In genomic region chr16:87058728-87059250, GRCh38 we compare ENCODE assay signal across 21 cellular contexts.
"Had no signal": no experiment of that assay in that cellular context is flagged by ENCODE, and none has a peak within 500 bp of the region (broad histone marks: within the 10 kb centered on the region; RNA-seq: fewer than 3 reads in every experiment).

No MANE protein-coding gene starts in this region.

- H3K27me3 ChIP-seq: neural progenitor cell, ovary, tibial artery, upper lobe of left lung had no signal

- ATAC-seq: gastrocnemius medialis; left colon; mucosa of descending colon; naive thymus-derived CD8-positive, alpha-beta T cell; right cardiac atrium; stimulated activated memory B cell treated with anti-CD40 and anti-IgM and Interleukin-4, amounts not matched to agents 10 μg/mL and 1 μg/mL and 100 μg/mL, for 72 hours had no signal

- H2AFZ ChIP-seq: neural progenitor cell had no signal

- H3K4me3 ChIP-seq: dorsolateral prefrontal cortex, esophagus muscularis mucosa, gastrocnemius medialis, mucosa of descending colon, neural progenitor cell, ovary, tibial artery, upper lobe of left lung, uterus had no signal

- H3K27ac ChIP-seq: dorsolateral prefrontal cortex, epithelial cell of prostate, esophagus muscularis mucosa, gastrocnemius medialis, neural progenitor cell, upper lobe of left lung, uterus had no signal

- H3K4me1 ChIP-seq: gastrocnemius medialis, uterus had no signal

- DNase-seq: cortex of kidney; dorsolateral prefrontal cortex; effector memory CD4-positive, alpha-beta T cell; gastrocnemius medialis; glutamatergic neuron; immature natural killer cell; left colon; mammary epithelial cell; mucosa of descending colon; nucleus accumbens; stimulated activated CD4-positive, alpha-beta T cell treated with anti-CD3 and anti-CD28 coated beads, Interleukin-4, amount 100 ng/mL, for 1 hour; uterus had no signal

- H3K4me2 ChIP-seq: neural progenitor cell had no signal

- H3K9me3 ChIP-seq: gastrocnemius medialis, mucosa of descending colon, ovary, tibial artery, uterus had no signal

- H3K36me3 ChIP-seq: esophagus muscularis mucosa, gastrocnemius medialis, neural progenitor cell, ovary, tibial artery, upper lobe of left lung, uterus had no signal

- H3K9ac ChIP-seq: neural progenitor cell had no signal
